ENCODE assay signal across 9 cellular contexts in the genomic region with DNA sequence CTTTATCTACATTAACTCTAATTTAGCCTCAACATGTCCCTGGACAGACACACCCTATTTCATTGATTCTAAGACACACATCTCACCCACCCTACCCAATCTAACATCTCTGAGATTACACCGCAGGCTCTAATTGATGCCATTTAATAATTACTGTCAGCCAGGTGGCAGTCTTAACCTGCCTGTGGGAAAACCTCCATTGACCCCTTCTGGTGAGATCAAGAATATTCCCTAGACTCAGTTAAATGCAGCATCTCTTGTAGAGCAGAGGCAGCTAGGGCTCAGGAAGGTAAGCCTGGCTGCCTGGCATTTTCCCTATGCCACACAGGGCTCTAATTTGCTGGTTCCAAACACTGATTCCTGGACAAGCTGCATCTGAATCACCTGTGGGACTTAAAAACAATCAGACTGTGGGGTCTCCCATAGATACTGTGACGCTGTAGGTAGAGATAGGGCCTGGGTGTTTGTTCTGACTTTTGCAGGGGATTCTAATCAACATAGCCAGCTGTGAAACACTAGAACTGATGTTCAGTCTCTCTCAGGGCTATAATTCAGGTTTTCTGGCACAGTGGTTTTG. TPM values are rescaled to one million over a fixed set of nuclear protein-coding genes. Genes with fewer than 3 reads are reported as not detected.
DNase-seq lines count a peak whose midpoint lies in the region; ATAC-seq and TF ChIP-seq lines count a peak whose summit lies in the region.
"Had no signal": no experiment of that assay in that cellular context is flagged by ENCODE, and none has a peak within 500 bp of the region (broad histone marks: within the 10 kb centered on the region; RNA-seq: fewer than 3 reads in every experiment).

No MANE protein-coding gene starts in this region.

- no peak overlapping the region for H3K4me3 Mint-ChIP-seq in brain
- H3K4me3 Mint-ChIP-seq in natural killer cell treated with Interleukin-12 subunit alpha and Interleukin-12 subunit beta and Interleukin-15 and Interleukin-18, amount 100 ng/mL, for 72 hours: no peak overlapping the region
- H3K4me3 Mint-ChIP-seq: dendritic cell treated with granulocyte-macrophage colony-stimulating factor and Interleukin-4, amounts not matched to agents 40 ng/mL and 50 ng/mL, for 4 days had no signal

- no peak for ATAC-seq in natural killer cell treated with Interleukin-12 subunit alpha and Interleukin-12 subunit beta and Interleukin-15 and Interleukin-18, amount 100 ng/mL, for 72 hours
- no peak for ATAC-seq in HG03095 (IDR thresholded peaks at IDR 0.05; ENCODE audit: unreplicated experiment)
- ATAC-seq in HG03354 (IDR thresholded peaks at IDR 0.05; ENCODE audit: poor library complexity, severe bottlenecking, unreplicated experiment): no peak

- no peaks in the 10 kb centered on the region for H3K27me3 ChIP-seq in MG63

- DNase-seq in GM10266 (ENCODE audit: extremely low spot score) (peak; percentile 70), NCI-H2171 treated with DMSO at 0.1 percent for 48 hours (lab: John Stamatoyannopoulos, UW) (peak; percentile 76), MG63 (no peak)
- DNase-seq in natural killer cell treated with Interleukin-12 subunit alpha and Interleukin-12 subunit beta and Interleukin-15 and Interleukin-18, amount 100 ng/mL, for 72 hours (ENCODE audit: low spot score): peak; percentile 28

- peaks cover 3% of the 10 kb centered on the region for H3K36me3 Mint-ChIP-seq in brain
- no peaks in the 10 kb centered on the region for H3K36me3 Mint-ChIP-seq in natural killer cell treated with Interleukin-12 subunit alpha and Interleukin-12 subunit beta and Interleukin-15 and Interleukin-18, amount 100 ng/mL, for 72 hours

- peak overlapping the region in 4 of 5 experiments; percentile 45 to 73 (median 60) for H3K27ac Mint-ChIP-seq in brain
- no peak overlapping the region for H3K27ac Mint-ChIP-seq in natural killer cell treated with Interleukin-12 subunit alpha and Interleukin-12 subunit beta and Interleukin-15 and Interleukin-18, amount 100 ng/mL, for 72 hours

- no peak overlapping the region for H3K27ac ChIP-seq in 22Rv1

- peaks cover 6% of the 10 kb centered on the region; the same call in 1 of the 2 replicates for H3K36me3 ChIP-seq in MG63

- no peak overlapping the region for H3K4me3 ChIP-seq in MG63

- H3K27me3 Mint-ChIP-seq in brain: peaks cover 22% of the 10 kb centered on the region
- H3K27me3 Mint-ChIP-seq in natural killer cell treated with Interleukin-12 subunit alpha and Interleukin-12 subunit beta and Interleukin-15 and Interleukin-18, amount 100 ng/mL, for 72 hours: no peaks in the 10 kb centered on the region

- TF ChIP-seq CTCF in 22Rv1 (IDR thresholded peaks at IDR 0.05): peak; percentile 94
- peak; percentile 61 for TF ChIP-seq CTCF in GM10266 (IDR thresholded peaks at IDR 0.05; ENCODE audit: control insufficient read depth, insufficient read depth, low read depth, missing control alignments)
- TF ChIP-seq CTCF in brain (conservative IDR thresholded peaks at IDR 0.05): peak; percentile 58 to 67

- no peaks in the 10 kb centered on the region for H3K9me3 Mint-ChIP-seq in brain
- no peaks in the 10 kb centered on the region for H3K9me3 Mint-ChIP-seq in natural killer cell treated with Interleukin-12 subunit alpha and Interleukin-12 subunit beta and Interleukin-15 and Interleukin-18, amount 100 ng/mL, for 72 hours
- H3K9me3 Mint-ChIP-seq: dendritic cell treated with granulocyte-macrophage colony-stimulating factor and Interleukin-4, amounts not matched to agents 40 ng/mL and 50 ng/mL, for 4 days had no signal

- H3K9me3 ChIP-seq in MG63: no peaks in the 10 kb centered on the region

- H3K4me1 Mint-ChIP-seq in brain: peaks cover 11% of the 10 kb centered on the region
- H3K4me1 Mint-ChIP-seq in natural killer cell treated with Interleukin-12 subunit alpha and Interleukin-12 subunit beta and Interleukin-15 and Interleukin-18, amount 100 ng/mL, for 72 hours (ENCODE audit: low read depth in 2 of 2): peaks cover 0 to 4% of the 10 kb centered on the region in 2 donors

RNA-seq across cellular contexts. Expression of a gene that starts 14.3 kb away (rescaled TPM):
- polyA plus RNA-seq in brain (ENCODE audit: insufficient read depth, low read depth, low replicate concordance): 79.7 TPM
- total RNA-seq in natural killer cell treated with Interleukin-12 subunit alpha and Interleukin-12 subunit beta and Interleukin-15 and Interleukin-18, amount 100 ng/mL, for 72 hours: 10 to 100 TPM; 64.9 to 89.8 TPM
- 54.4 and 107 TPM in 2 replicates for total RNA-seq in MG63 (2014; rRNA removed; shearing (Covaris generic); ENCODE audit: low replicate concordance)

RNA-seq across cellular contexts. Expression of a gene that starts 14.8 kb away (rescaled TPM):
- 30.6 TPM for polyA plus RNA-seq in brain (ENCODE audit: insufficient read depth, low read depth, low replicate concordance)
- under 1 TPM; 0.50 to 0.70 TPM for total RNA-seq in natural killer cell treated with Interleukin-12 subunit alpha and Interleukin-12 subunit beta and Interleukin-15 and Interleukin-18, amount 100 ng/mL, for 72 hours
- total RNA-seq in MG63 (2014; rRNA removed; shearing (Covaris generic); ENCODE audit: low replicate concordance): not detected in 2 replicates

RNA-seq across cellular contexts. Expression of a gene that starts 51.8 kb away (rescaled TPM):
- polyA plus RNA-seq in brain (ENCODE audit: insufficient read depth, low read depth, low replicate concordance): 0.15 TPM
- 1 to 10 TPM; 2.0 to 2.3 TPM for total RNA-seq in natural killer cell treated with Interleukin-12 subunit alpha and Interleukin-12 subunit beta and Interleukin-15 and Interleukin-18, amount 100 ng/mL, for 72 hours
- not detected in 2 replicates for total RNA-seq in MG63 (2014; rRNA removed; shearing (Covaris generic); ENCODE audit: low replicate concordance)

Comparison
In these comparisons a context has a peak if more than half of its experiments do, and no peak if none do; other contexts are left out.
1. H3K27ac Mint-ChIP-seq: peak in brain (4 of 5); none in natural killer cell treated with Interleukin-12 subunit alpha and Interleukin-12 subunit beta and Interleukin-15 and Interleukin-18, amount 100 ng/mL, for 72 hours (0 of 2).
2. Peak in every context shown above with its lines, with median percentiles within 50 percentile points of each other: CTCF ChIP-seq.